18 cellular contexts compared by ENCODE assay signal in the genomic region with DNA sequence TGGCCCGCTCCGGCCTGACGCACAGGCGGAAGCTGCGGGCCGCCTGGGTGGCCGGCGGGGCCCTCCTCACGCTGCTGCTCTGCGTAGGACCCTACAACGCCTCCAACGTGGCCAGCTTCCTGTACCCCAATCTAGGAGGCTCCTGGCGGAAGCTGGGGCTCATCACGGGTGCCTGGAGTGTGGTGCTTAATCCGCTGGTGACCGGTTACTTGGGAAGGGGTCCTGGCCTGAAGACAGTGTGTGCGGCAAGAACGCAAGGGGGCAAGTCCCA. TPM values are rescaled to one million over a fixed set of nuclear protein-coding genes. Genes with fewer than 3 reads are reported as not detected.
DNase-seq lines count a peak whose midpoint lies in the region; ATAC-seq, FAIRE-seq and TF ChIP-seq lines count a peak whose summit lies in the region.
"Had no signal": no experiment of that assay in that cellular context is flagged by ENCODE, and none has a peak within 500 bp of the region (broad histone marks: within the 10 kb centered on the region; RNA-seq: fewer than 3 reads in every experiment).

No MANE protein-coding gene starts in this region.

- no peak for FAIRE-seq in H1 (lab: Jason Lieb, UNC)

- H2BK5ac ChIP-seq in H1 (ENCODE audit: low read depth, low read length): no peak overlapping the region

- H3K27me3 Mint-ChIP-seq in activated CD8-positive, alpha-beta memory T cell treated with anti-CD3 and anti-CD28 coated beads, Interleukin-2, amount 10 ng/mL, durations not matched to agents 7 days and 5 days: peaks cover 37% of the 10 kb centered on the region

- no peaks in the 10 kb centered on the region for H3K9me3 Mint-ChIP-seq in activated CD8-positive, alpha-beta memory T cell treated with anti-CD3 and anti-CD28 coated beads, Interleukin-2, amount 10 ng/mL, durations not matched to agents 7 days and 5 days (ENCODE audit: low read depth)
- H3K9me3 Mint-ChIP-seq: CD4-positive, alpha-beta memory T cell; H9 had no signal

- H2BK15ac ChIP-seq in H1 (ENCODE audit: low read length): peak overlapping the region; percentile 6; the same call in 1 of the 2 replicates

- H3K14ac ChIP-seq in H1 (ENCODE audit: insufficient read length): no peak overlapping the region

- no peak overlapping the region for H3K4ac ChIP-seq in H1 (replicated peaks; ENCODE audit: insufficient read length, low read depth, low read length)

- no peak overlapping the region for H4K5ac ChIP-seq in H1 (ENCODE audit: insufficient read length, low read depth, low read length)

- H3K27ac ChIP-seq in H1 (ENCODE audit: low read depth, low read length) (no peak overlapping the region), SJCRH30 (no peak overlapping the region)
- H3K27ac ChIP-seq: PC-9, RWPE1 had no signal

- no peaks in the 10 kb centered on the region for H4K20me1 ChIP-seq in H1 (replicated peaks in 1 of 2; ENCODE audit: control insufficient read depth in 1 of 2, insufficient read depth in 2 of 2, low read length in 2 of 2)

- no peaks in the 10 kb centered on the region for H3K36me3 Mint-ChIP-seq in activated CD8-positive, alpha-beta memory T cell treated with anti-CD3 and anti-CD28 coated beads, Interleukin-2, amount 10 ng/mL, durations not matched to agents 7 days and 5 days

- TF ChIP-seq POLR2A in H1 (IDR thresholded peaks at IDR 0.05; ENCODE audit: control extremely low read depth in 1 of 2, low read depth in 2 of 2, low read length in 2 of 2): no peak

- H3K56ac ChIP-seq in H1 (replicated peaks; ENCODE audit: insufficient read length, low read depth, low read length): no peak overlapping the region

- peak overlapping the region; percentile 99; the same call in 1 of the 2 replicates for H2AFZ ChIP-seq in H1 (ENCODE audit: low read length)
- H2AFZ ChIP-seq: PC-9 had no signal

- H3K4me2 ChIP-seq in H1 (ENCODE audit: insufficient read depth in 1 of 2, low read depth in 2 of 2, low read length in 2 of 2): no peak overlapping the region
- H3K4me2 ChIP-seq: PC-9 had no signal

- CTCF ChIA-PET in activated CD8-positive, alpha-beta memory T cell treated with anti-CD3 and anti-CD28 coated beads, Interleukin-2, amount 10 ng/mL, durations not matched to agents 7 days and 5 days (lab: Charles Lee): interaction anchor here (1.1 to 3.8 kb wide), 9 partner anchors 13 to 196 kb away, joined by 3 to 76 read pairs (median 10); no protein-coding TSS in a partner anchor
- CTCF ChIA-PET in H1 (lab: Charles Lee; ENCODE audit: partially characterized antibody): interaction anchor here (0.7 to 4.1 kb wide), 36 partner anchors 8 to 303 kb away, joined by 3 to 51 read pairs (median 5); partner anchors contain the start of gene HAMP

- H2AK5ac ChIP-seq in H1 (ENCODE audit: low read depth, low read length): no peak overlapping the region

- H3K23ac ChIP-seq in H1 (ENCODE audit: insufficient read length): no peak overlapping the region

- H3K9me3 ChIP-seq in H1 (ENCODE audit: insufficient read depth in 2 of 2, low read depth in 1 of 2, low read length in 1 of 2): no peaks in the 10 kb centered on the region
- no peaks in the 10 kb centered on the region for H3K9me3 ChIP-seq in SJCRH30 (replicated peaks)
- H3K9me3 ChIP-seq: BE2C had no signal

- no peaks in the 10 kb centered on the region for H3K79me1 ChIP-seq in H1 (ENCODE audit: low read depth, low read length)

- H3K18ac ChIP-seq in H1 (ENCODE audit: extremely low read depth, low read length): no peak overlapping the region

- H3K79me2 ChIP-seq in H1 (ENCODE audit: control insufficient read depth in 1 of 2, insufficient read depth in 2 of 2, low read length in 2 of 2): no peaks in the 10 kb centered on the region

- no peak overlapping the region for H2BK120ac ChIP-seq in H1 (replicated peaks; ENCODE audit: low read depth, low read length)

- no peak overlapping the region for H2BK12ac ChIP-seq in H1 (ENCODE audit: low read depth, low read length)

- no peaks in the 10 kb centered on the region for H3K23me2 ChIP-seq in H1 (ENCODE audit: low read depth, low read length)

- H3K36me3 ChIP-seq in H1 (ENCODE audit: control insufficient read depth in 2 of 4, insufficient read depth in 4 of 4, low read length in 3 of 4) (no peaks in the 10 kb centered on the region), SJCRH30 (no peaks in the 10 kb centered on the region)
- H3K36me3 ChIP-seq: BE2C had no signal

- peaks cover 30% of the 10 kb centered on the region for H3K4me1 Mint-ChIP-seq in activated CD8-positive, alpha-beta memory T cell treated with anti-CD3 and anti-CD28 coated beads, Interleukin-2, amount 10 ng/mL, durations not matched to agents 7 days and 5 days

- peak overlapping the region; percentile 54; the same call in 1 of the 2 replicates for H4K8ac ChIP-seq in H1 (ENCODE audit: extremely low read depth, insufficient read depth, low read length)

- TF ChIP-seq RAD21 in H1 (IDR thresholded peaks at IDR 0.05 in 1 of 2, conservative IDR thresholded peaks at IDR 0.05 in 1 of 2; ENCODE audit: low read depth in 2 of 2, low read length in 2 of 2): no peak

- no peaks in the 10 kb centered on the region for H3K27me3 ChIP-seq in H1 (replicated peaks in 1 of 4; ENCODE audit: control insufficient read depth in 3 of 4, extremely low read depth in 1 of 4, insufficient read depth in 3 of 4, low read length in 3 of 4)
- H3K27me3 ChIP-seq in SJCRH30: peaks cover under 1% of the 10 kb centered on the region; the same call in 1 of the 2 replicates
- H3K27me3 ChIP-seq: BE2C had no signal

- no peak overlapping the region for H4K91ac ChIP-seq in H1 (replicated peaks; ENCODE audit: insufficient read length, low read length)

- WGBS in H1 (ENCODE audit: extremely low coverage in 1 of 2, insufficient coverage in 1 of 2, insufficient read length in 1 of 2, insufficient replicate concordance in 2 of 2, low coverage in 1 of 2, low lambda C conversion rate in 2 of 2, missing lambda C conversion rate in 1 of 2), 2 experiments: 96% methylated on average over 14 of the region's 18 CpGs; no CpG with 5 or more reads in 1 of the 2 experiments

- H3K4me3 ChIP-seq in GM12865 (ENCODE audit: low read depth, low read length): no peak overlapping the region
- H3K4me3 ChIP-seq in H1 (ENCODE audit: extremely low read depth in 1 of 4, insufficient read depth in 2 of 4, low read depth in 3 of 4, low read length in 4 of 4): no peak overlapping the region
- no peak overlapping the region for H3K4me3 ChIP-seq in SJCRH30
- H3K4me3 ChIP-seq: PC-9 had no signal

- ATAC-seq in activated CD8-positive, alpha-beta memory T cell treated with anti-CD3 and anti-CD28 coated beads, Interleukin-2, amount 10 ng/mL, durations not matched to agents 7 days and 5 days: no peak
- ATAC-seq in omental fat pad (ENCODE audit: low FRiP score) (no peak), GM21381 (IDR thresholded peaks at IDR 0.05; ENCODE audit: unreplicated experiment) (no peak)

- H3K9ac ChIP-seq in H1 (replicated peaks in 1 of 4; ENCODE audit: extremely low read depth in 1 of 4, low read depth in 3 of 4, low read length in 3 of 4): no peak overlapping the region

- DNase-seq in activated CD8-positive, alpha-beta memory T cell treated with anti-CD3 and anti-CD28 coated beads, Interleukin-2, amount 10 ng/mL, durations not matched to agents 7 days and 5 days: peak; percentile 34
- no peak for DNase-seq in activated CD8-positive, alpha-beta memory T cell treated with anti-CD3 and anti-CD28 coated beads for 24 hours
- DNase-seq in GM12865 (ENCODE audit: low read depth) (peak; percentile 2), H1 (ENCODE audit: low read depth in 1 of 2, low spot score in 2 of 2) (no peak), omental fat pad (ENCODE audit: low spot score) (peak; percentile 9), SJCRH30 (no peak), activated gamma-delta T cell (lab: John Stamatoyannopoulos, UW) (no peak)
- DNase-seq: SIG-M5 had no signal

- no peak for TF ChIP-seq EP300 in H1 (IDR thresholded peaks at IDR 0.05; ENCODE audit: borderline replicate concordance in 1 of 2, low read depth in 2 of 2, low read length in 2 of 2)

- no peak for TF ChIP-seq CTCF in GM12865 (IDR thresholded peaks at IDR 0.05; ENCODE audit: insufficient read depth, low read depth, low read length, missing control alignments)
- TF ChIP-seq CTCF in H1 (IDR thresholded peaks at IDR 0.05; ENCODE audit: control extremely low read depth in 1 of 3, insufficient read depth in 1 of 3, low read depth in 1 of 3, low read length in 3 of 3): no peak
- TF ChIP-seq CTCF in omental fat pad (IDR thresholded peaks at IDR 0.05): no peak

- H3K4me3 Mint-ChIP-seq in activated CD8-positive, alpha-beta memory T cell treated with anti-CD3 and anti-CD28 coated beads, Interleukin-2, amount 10 ng/mL, durations not matched to agents 7 days and 5 days: no peak overlapping the region
- H3K4me3 Mint-ChIP-seq: CD4-positive, alpha-beta memory T cell had no signal

- H2BK20ac ChIP-seq in H1 (ENCODE audit: low read length): no peak overlapping the region

- H3K27ac Mint-ChIP-seq in activated CD8-positive, alpha-beta memory T cell treated with anti-CD3 and anti-CD28 coated beads, Interleukin-2, amount 10 ng/mL, durations not matched to agents 7 days and 5 days: no peak overlapping the region

- POLR2A ChIA-PET in H1 (lab: Charles Lee; ENCODE audit: partially characterized antibody): interaction anchor here (0.6 to 1.0 kb wide), 3 partner anchors 116 to 158 kb away, joined by 3 read pairs; no protein-coding TSS in a partner anchor

- peaks cover 0 to 2% (median 0%) of the 10 kb centered on the region in 4 experiments; a peak in 2 of 7 replicates for H3K4me1 ChIP-seq in H1 (replicated peaks in 1 of 4; ENCODE audit: control insufficient read depth in 3 of 4, insufficient read depth in 4 of 4, low read length in 3 of 4)
- H3K4me1 ChIP-seq in SJCRH30: no peaks in the 10 kb centered on the region

RNA-seq across cellular contexts. Expression of gene FFAR1, which starts 4.4 kb away (rescaled TPM):
- total RNA-seq in activated CD8-positive, alpha-beta memory T cell treated with anti-CD3 and anti-CD28 coated beads, Interleukin-2, amount 10 ng/mL, durations not matched to agents 7 days and 5 days: not detected
- not detected in 2 replicates for total RNA-seq in H1 (2021; fragmentation: NEBNext Ultra II Directional; extraction: Animal tissue kit (Norgen Biotek cat#: 25700))
- not detected in 2 replicates for polyA plus RNA-seq in H1 (2011; rRNA removed)
- not detected for polyA plus RNA-seq in H1 (2011; cell fraction: cytosol; rRNA removed)
- not detected for polyA plus RNA-seq in H1 (2011; cell fraction: nucleus; rRNA removed)
- not detected in 4 replicates for polyA plus RNA-seq in H1 (2012, experiment 1 of 2)
- not detected for polyA plus RNA-seq in H1 (2012, experiment 2 of 2)
- not detected for polyA plus RNA-seq in H1 (2013, experiment 1 of 2)
- polyA plus RNA-seq in H1 (2013, experiment 2 of 2): not detected
- not detected in 2 replicates for polyA minus RNA-seq in H1 (2011; rRNA and poly(A)+ RNA removed)
- not detected for polyA minus RNA-seq in H1 (2011; cell fraction: cytosol; rRNA and poly(A)+ RNA removed)
- not detected for polyA minus RNA-seq in H1 (2011; cell fraction: nucleus; rRNA and poly(A)+ RNA removed)
- total RNA-seq in omental fat pad: not detected
- not detected in 2 replicates for total RNA-seq in SJCRH30 (2014; rRNA removed; shearing (Covaris generic))
- total RNA-seq: A172; Calu3; CD4-positive, alpha-beta memory T cell; H9; IMR-90; M059J had no signal
- polyA plus RNA-seq: CD4-positive, alpha-beta memory T cell; IMR-90 had no signal

RNA-seq across cellular contexts. Expression of gene FFAR3, which starts 6.1 kb away (rescaled TPM):
- not detected for total RNA-seq in activated CD8-positive, alpha-beta memory T cell treated with anti-CD3 and anti-CD28 coated beads, Interleukin-2, amount 10 ng/mL, durations not matched to agents 7 days and 5 days
- not detected in 2 replicates for total RNA-seq in H1 (2021; fragmentation: NEBNext Ultra II Directional; extraction: Animal tissue kit (Norgen Biotek cat#: 25700))
- polyA plus RNA-seq in H1 (2011; rRNA removed): 0.24 TPM in 1 of 2 replicates, not detected in the other
- polyA plus RNA-seq in H1 (2011; cell fraction: cytosol; rRNA removed): 0.13 TPM
- 0.10 TPM for polyA plus RNA-seq in H1 (2011; cell fraction: nucleus; rRNA removed)
- polyA plus RNA-seq in H1 (2012, experiment 1 of 2): not detected in 4 replicates
- not detected for polyA plus RNA-seq in H1 (2012, experiment 2 of 2)
- polyA plus RNA-seq in H1 (2013, experiment 1 of 2): not detected
- polyA plus RNA-seq in H1 (2013, experiment 2 of 2): not detected
- polyA minus RNA-seq in H1 (2011; rRNA and poly(A)+ RNA removed): not detected in 2 replicates
- not detected for polyA minus RNA-seq in H1 (2011; cell fraction: cytosol; rRNA and poly(A)+ RNA removed)
- polyA minus RNA-seq in H1 (2011; cell fraction: nucleus; rRNA and poly(A)+ RNA removed): not detected
- total RNA-seq in omental fat pad: 1 to 10 TPM in 3 of 4 donors, under 1 TPM in 1; 0.95 to 5.5 (median 2.2) TPM
- not detected in 2 replicates for total RNA-seq in SJCRH30 (2014; rRNA removed; shearing (Covaris generic))
- total RNA-seq: A172; Calu3; CD4-positive, alpha-beta memory T cell; H9; IMR-90; M059J; PC-9 had no signal
- polyA plus RNA-seq: CD4-positive, alpha-beta memory T cell; IMR-90 had no signal

RNA-seq across cellular contexts. Expression of gene GPR42, which starts 18.8 kb away (rescaled TPM):
- under 1 TPM in 1 of 2 experiments, not detected in 1; 0.12 TPM for total RNA-seq in activated CD8-positive, alpha-beta memory T cell treated with anti-CD3 and anti-CD28 coated beads, Interleukin-2, amount 10 ng/mL, durations not matched to agents 7 days and 5 days
- total RNA-seq in H1 (2021; fragmentation: NEBNext Ultra II Directional; extraction: Animal tissue kit (Norgen Biotek cat#: 25700)): not detected in 2 replicates
- polyA plus RNA-seq in H1 (2011; rRNA removed): not detected in 2 replicates
- polyA plus RNA-seq in H1 (2011; cell fraction: cytosol; rRNA removed): not detected
- not detected for polyA plus RNA-seq in H1 (2011; cell fraction: nucleus; rRNA removed)
- not detected in 4 replicates for polyA plus RNA-seq in H1 (2012, experiment 1 of 2)
- polyA plus RNA-seq in H1 (2012, experiment 2 of 2): not detected
- polyA plus RNA-seq in H1 (2013, experiment 1 of 2): not detected
- not detected for polyA plus RNA-seq in H1 (2013, experiment 2 of 2)
- not detected in 2 replicates for polyA minus RNA-seq in H1 (2011; rRNA and poly(A)+ RNA removed)
- polyA minus RNA-seq in H1 (2011; cell fraction: cytosol; rRNA and poly(A)+ RNA removed): not detected
- not detected for polyA minus RNA-seq in H1 (2011; cell fraction: nucleus; rRNA and poly(A)+ RNA removed)
- total RNA-seq in omental fat pad: under 1 TPM in 2 of 4 donors, not detected in 2; 0.37 to 0.79 TPM
- total RNA-seq in SJCRH30 (2014; rRNA removed; shearing (Covaris generic)): not detected in 2 replicates
- total RNA-seq: A172; Calu3; CD4-positive, alpha-beta memory T cell; H9; IMR-90; M059J; PC-9 had no signal
- polyA plus RNA-seq: CD4-positive, alpha-beta memory T cell; IMR-90 had no signal

RNA-seq across cellular contexts. Expression of gene CD22, which starts 23.1 kb away (rescaled TPM):
- under 1 TPM in 1 of 2 experiments, not detected in 1; 0.41 TPM for total RNA-seq in activated CD8-positive, alpha-beta memory T cell treated with anti-CD3 and anti-CD28 coated beads, Interleukin-2, amount 10 ng/mL, durations not matched to agents 7 days and 5 days
- total RNA-seq in H1 (2021; fragmentation: NEBNext Ultra II Directional; extraction: Animal tissue kit (Norgen Biotek cat#: 25700)): 0.54 and 0.60 TPM in 2 replicates
- polyA plus RNA-seq in H1 (2011; rRNA removed): 0.06 and 0.42 TPM in 2 replicates
- 0.30 TPM for polyA plus RNA-seq in H1 (2011; cell fraction: cytosol; rRNA removed)
- 0.51 TPM for polyA plus RNA-seq in H1 (2011; cell fraction: nucleus; rRNA removed)
- 0.13 to 0.33 TPM (median 0.18 TPM) in 3 of 4 replicates, not detected in the other for polyA plus RNA-seq in H1 (2012, experiment 1 of 2)
- not detected for polyA plus RNA-seq in H1 (2012, experiment 2 of 2)
- polyA plus RNA-seq in H1 (2013, experiment 1 of 2): 0.53 TPM
- polyA plus RNA-seq in H1 (2013, experiment 2 of 2): 0.24 TPM
- polyA minus RNA-seq in H1 (2011; rRNA and poly(A)+ RNA removed): 0.39 TPM in 1 of 2 replicates, not detected in the other
- not detected for polyA minus RNA-seq in H1 (2011; cell fraction: cytosol; rRNA and poly(A)+ RNA removed)
- not detected for polyA minus RNA-seq in H1 (2011; cell fraction: nucleus; rRNA and poly(A)+ RNA removed)
- 1 to 10 TPM; 1.3 to 5.8 (median 2.7) TPM for total RNA-seq in omental fat pad
- total RNA-seq in SJCRH30 (2014; rRNA removed; shearing (Covaris generic)): 0.04 TPM in 1 of 2 replicates, not detected in the other
- total RNA-seq: H9 had no signal

Comparison
In these comparisons a context has a peak if more than half of its experiments do, and no peak if none do; other contexts are left out.
1. DNase-seq: peak in activated CD8-positive, alpha-beta memory T cell treated with anti-CD3 and anti-CD28 coated beads, Interleukin-2, amount 10 ng/mL, durations not matched to agents 7 days and 5 days (single experiment), GM12865 (single experiment) and omental fat pad (single experiment); none in activated CD8-positive, alpha-beta memory T cell treated with anti-CD3 and anti-CD28 coated beads for 24 hours (single experiment), H1 (0 of 2), SJCRH30 (0 of 2) and activated gamma-delta T cell (single experiment).